Comparison of ENCODE assay signal across 1 cellular context in the genomic region with DNA sequence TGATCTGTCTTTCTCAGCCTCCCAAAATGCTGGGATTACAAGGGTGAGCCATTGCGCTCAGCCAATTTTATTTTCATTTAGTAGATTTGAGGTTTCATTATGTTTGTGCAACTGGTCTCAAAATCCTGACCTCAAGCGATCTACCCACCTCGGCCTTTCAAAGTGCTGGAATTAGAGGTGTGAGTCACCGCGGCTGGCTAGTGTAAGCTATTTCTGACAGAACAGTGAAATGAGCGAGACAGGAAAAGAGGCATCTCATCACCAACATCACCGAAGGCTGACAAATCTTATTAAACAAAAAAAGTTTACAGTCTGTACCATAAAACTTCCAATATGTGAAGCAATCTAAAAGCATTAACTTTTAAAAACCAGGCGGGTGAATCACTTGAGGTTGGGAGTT.
TF ChIP-seq lines count a peak whose summit lies in the region.

No MANE protein-coding gene starts in this region.

TF ChIP-seq in GM12878, 131 proteins besides CTCF, POLR2A, EP300 and RAD21:
- TF ChIP-seq ZNF274 (IDR thresholded peaks at IDR 0.05; ENCODE audit: insufficient read depth, insufficient read length) (no peak), DPF2 (IDR thresholded peaks at IDR 0.05) (no peak), IKZF2 (IDR thresholded peaks at IDR 0.05) (no peak)
- TF ChIP-seq, protein P1, sequence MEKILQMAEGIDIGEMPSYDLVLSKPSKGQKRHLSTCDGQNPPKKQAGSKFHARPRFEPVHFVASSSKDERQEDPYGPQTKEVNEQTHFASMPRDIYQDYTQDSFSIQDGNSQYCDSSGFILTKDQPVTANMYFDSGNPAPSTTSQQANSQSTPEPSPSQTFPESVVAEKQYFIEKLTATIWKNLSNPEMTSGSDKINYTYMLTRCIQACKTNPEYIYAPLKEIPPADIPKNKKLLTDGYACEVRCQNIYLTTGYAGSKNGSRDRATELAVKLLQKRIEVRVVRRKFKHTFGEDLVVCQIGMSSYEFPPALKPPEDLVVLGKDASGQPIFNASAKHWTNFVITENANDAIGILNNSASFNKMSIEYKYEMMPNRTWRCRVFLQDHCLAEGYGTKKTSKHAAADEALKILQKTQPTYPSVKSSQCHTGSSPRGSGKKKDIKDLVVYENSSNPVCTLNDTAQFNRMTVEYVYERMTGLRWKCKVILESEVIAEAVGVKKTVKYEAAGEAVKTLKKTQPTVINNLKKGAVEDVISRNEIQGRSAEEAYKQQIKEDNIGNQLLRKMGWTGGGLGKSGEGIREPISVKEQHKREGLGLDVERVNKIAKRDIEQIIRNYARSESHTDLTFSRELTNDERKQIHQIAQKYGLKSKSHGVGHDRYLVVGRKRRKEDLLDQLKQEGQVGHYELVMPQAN (conservative IDR thresholded peaks at IDR 0.05): no peak
- TF ChIP-seq, protein P2, sequence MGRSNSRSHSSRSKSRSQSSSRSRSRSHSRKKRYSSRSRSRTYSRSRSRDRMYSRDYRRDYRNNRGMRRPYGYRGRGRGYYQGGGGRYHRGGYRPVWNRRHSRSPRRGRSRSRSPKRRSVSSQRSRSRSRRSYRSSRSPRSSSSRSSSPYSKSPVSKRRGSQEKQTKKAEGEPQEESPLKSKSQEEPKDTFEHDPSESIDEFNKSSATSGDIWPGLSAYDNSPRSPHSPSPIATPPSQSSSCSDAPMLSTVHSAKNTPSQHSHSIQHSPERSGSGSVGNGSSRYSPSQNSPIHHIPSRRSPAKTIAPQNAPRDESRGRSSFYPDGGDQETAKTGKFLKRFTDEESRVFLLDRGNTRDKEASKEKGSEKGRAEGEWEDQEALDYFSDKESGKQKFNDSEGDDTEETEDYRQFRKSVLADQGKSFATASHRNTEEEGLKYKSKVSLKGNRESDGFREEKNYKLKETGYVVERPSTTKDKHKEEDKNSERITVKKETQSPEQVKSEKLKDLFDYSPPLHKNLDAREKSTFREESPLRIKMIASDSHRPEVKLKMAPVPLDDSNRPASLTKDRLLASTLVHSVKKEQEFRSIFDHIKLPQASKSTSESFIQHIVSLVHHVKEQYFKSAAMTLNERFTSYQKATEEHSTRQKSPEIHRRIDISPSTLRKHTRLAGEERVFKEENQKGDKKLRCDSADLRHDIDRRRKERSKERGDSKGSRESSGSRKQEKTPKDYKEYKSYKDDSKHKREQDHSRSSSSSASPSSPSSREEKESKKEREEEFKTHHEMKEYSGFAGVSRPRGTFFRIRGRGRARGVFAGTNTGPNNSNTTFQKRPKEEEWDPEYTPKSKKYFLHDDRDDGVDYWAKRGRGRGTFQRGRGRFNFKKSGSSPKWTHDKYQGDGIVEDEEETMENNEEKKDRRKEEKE (IDR thresholded peaks at IDR 0.05): no peak
- TF ChIP-seq, protein P3, sequence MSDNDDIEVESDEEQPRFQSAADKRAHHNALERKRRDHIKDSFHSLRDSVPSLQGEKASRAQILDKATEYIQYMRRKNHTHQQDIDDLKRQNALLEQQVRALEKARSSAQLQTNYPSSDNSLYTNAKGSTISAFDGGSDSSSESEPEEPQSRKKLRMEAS (IDR thresholded peaks at IDR 0.05; ENCODE audit: low read depth, low read length): no peak
